ENCODE assay signal across 8 cellular contexts in genomic region chr19:6091771-6092291, GRCh38. TPM values are rescaled to one million over a fixed set of nuclear protein-coding genes. Genes with fewer than 3 reads are reported as not detected.
DNase-seq lines count a peak whose midpoint lies in the region; ATAC-seq and TF ChIP-seq lines count a peak whose summit lies in the region.

No MANE protein-coding gene starts in this region.

- H3K79me2 ChIP-seq in fibroblast of lung (ENCODE audit: control insufficient read depth, insufficient read depth, low read length) = no peaks in the 10 kb centered on the region

- H3K4me3 ChIP-seq in A673 (ENCODE audit: low read depth, low read length, poor library complexity, severe bottlenecking) (no peak overlapping the region), Peyer's patch (peak overlapping the region in 2 of 4 donors; percentile 35 to 37), fibroblast of lung (replicated peaks in 1 of 4; ENCODE audit: control extremely low read depth in 1 of 4, insufficient read depth in 1 of 4, low read depth in 3 of 4, low read length in 4 of 4) (peak overlapping the region; percentile 22 to 49 (median 38)), neuron (ENCODE audit: low read length) (peak overlapping the region; percentile 29), spleen (no peak overlapping the region)

- H3K27me3 ChIP-seq in A673 (replicated peaks; ENCODE audit: insufficient read depth, low read depth, low read length, poor library complexity) (no peaks in the 10 kb centered on the region), Peyer's patch (no peaks in the 10 kb centered on the region), fibroblast of lung (ENCODE audit: control insufficient read depth, insufficient read depth, low read length) (no peaks in the 10 kb centered on the region), neuron (ENCODE audit: insufficient read depth, low read length) (no peaks in the 10 kb centered on the region), spleen (replicated peaks in 1 of 7) (no peaks in the 10 kb centered on the region)

- WGBS in spleen, 5 donors = 65 to 77% (median 71%) methylated on average over 8 of the region's 8 CpGs

- CTCF ChIA-PET in A673 (lab: Charles Lee) = interaction anchor here (0.6 kb wide), 1 partner anchor 104 kb away, joined by 5 read pairs; no protein-coding TSS in a partner anchor

- no peak for TF ChIP-seq CTCF in A673 (conservative IDR thresholded peaks at IDR 0.05; ENCODE audit: low read depth, low read length)
- no peak for TF ChIP-seq CTCF in Peyer's patch (IDR thresholded peaks at IDR 0.05)
- TF ChIP-seq CTCF in fibroblast of lung (conservative IDR thresholded peaks at IDR 0.05 in 1 of 2, IDR thresholded peaks at IDR 0.05 in 1 of 2; ENCODE audit: low read depth in 1 of 2, low read length in 2 of 2) = no peak
- no peak for TF ChIP-seq CTCF in spleen (IDR thresholded peaks at IDR 0.05 in 8 of 11, conservative IDR thresholded peaks at IDR 0.05 in 3 of 11)

- H3K4me2 ChIP-seq in fibroblast of lung (ENCODE audit: extremely low read depth, insufficient read depth, low read length) = peak overlapping the region; percentile 92

- DNase-seq in A673 (ENCODE audit: low spot score) (no peak), Peyer's patch (no peak), fibroblast of lung (ENCODE audit: low read depth in 2 of 2) (peak; percentile 40 to 67), spleen (no peak)
- no peak for DNase-seq in activated CD4-positive, alpha-beta T cell treated with anti-CD3 and anti-CD28 coated beads for 4 hours

- POLR2A ChIA-PET in A673 (lab: Charles Lee; ENCODE audit: low non-redundant PET) = no interaction called here

- peak overlapping the region; percentile 72 for H3K9ac ChIP-seq in fibroblast of lung (ENCODE audit: insufficient read depth, low read length)

- H2AFZ ChIP-seq in fibroblast of lung (ENCODE audit: low read length) = peak overlapping the region; percentile 38
- no peak overlapping the region for H2AFZ ChIP-seq in neuron (ENCODE audit: low read depth, low read length)

- H3K4me1 ChIP-seq in A673 (ENCODE audit: insufficient read depth, low read length, poor library complexity, severe bottlenecking) (peaks cover 30% of the 10 kb centered on the region), Peyer's patch (peaks cover 0 to 46% (median 5%) of the 10 kb centered on the region in 4 donors), fibroblast of lung (ENCODE audit: control insufficient read depth, extremely low read depth, insufficient read depth, low read length) (peaks cover 27% of the 10 kb centered on the region), neuron (ENCODE audit: insufficient read depth, low read length) (peaks cover 35% of the 10 kb centered on the region), spleen (peaks cover 10 to 39% (median 19%) of the 10 kb centered on the region in 6 donors)

- no peaks in the 10 kb centered on the region for H4K20me1 ChIP-seq in fibroblast of lung (ENCODE audit: control insufficient read depth, extremely low read depth, insufficient read depth, low read length)

- no TSS peak for BruUV-seq in A673 (replicated peaks; lab: Mats Ljungman, UMichigan)

- no peak for TF ChIP-seq POLR2A in Peyer's patch (IDR thresholded peaks at IDR 0.05)
- TF ChIP-seq POLR2A in spleen (IDR thresholded peaks at IDR 0.05) = no peak

- H3K36me3 ChIP-seq in A673 (ENCODE audit: insufficient read depth, low read length, poor library complexity, severe bottlenecking) = no peaks in the 10 kb centered on the region
- no peaks in the 10 kb centered on the region for H3K36me3 ChIP-seq in Peyer's patch
- H3K36me3 ChIP-seq in fibroblast of lung (ENCODE audit: control insufficient read depth, insufficient read depth, low read length) = no peaks in the 10 kb centered on the region
- no peaks in the 10 kb centered on the region for H3K36me3 ChIP-seq in neuron (ENCODE audit: insufficient read depth, low read length)
- H3K36me3 ChIP-seq in spleen = no peaks in the 10 kb centered on the region

- H3K9me3 ChIP-seq in A673 (ENCODE audit: low read depth, low read length, poor library complexity, severe bottlenecking) (no peaks in the 10 kb centered on the region), Peyer's patch (no peaks in the 10 kb centered on the region), fibroblast of lung (ENCODE audit: control insufficient read depth, insufficient read depth, low read depth, low read length) (no peaks in the 10 kb centered on the region), neuron (ENCODE audit: low read length) (no peaks in the 10 kb centered on the region), spleen (no peaks in the 10 kb centered on the region)

- peak overlapping the region; percentile 31 for H3K27ac ChIP-seq in A673 (ENCODE audit: low read depth, low read length, poor library complexity, severe bottlenecking)
- peak overlapping the region; percentile 56 to 94 (median 80) for H3K27ac ChIP-seq in Peyer's patch
- H3K27ac ChIP-seq in fibroblast of lung (ENCODE audit: insufficient read depth, low read length) = peak overlapping the region; percentile 95
- H3K27ac ChIP-seq in spleen = peak overlapping the region in 3 of 8 donors; percentile 22 to 49 (median 43)

- intact Hi-C loops in A673 (cut with micrococcal nuclease; ENCODE audit: unreplicated experiment) (no loop called here), spleen (cut with DNase I; ENCODE audit: low total_unique reads) (no loop called here)

- ATAC-seq in GM18517 (IDR thresholded peaks at IDR 0.05; ENCODE audit: unreplicated experiment) = no peak
- ATAC-seq in HG02938 (IDR thresholded peaks at IDR 0.05; ENCODE audit: unreplicated experiment) = no peak

RNA-seq across cellular contexts. Expression of gene RFX2, which starts 18.5 kb away (rescaled TPM):
- total RNA-seq in A673 (2021) = 11.7 and 11.8 TPM in 2 replicates
- 10 to 100 TPM in 2 of 4 donors, 1 to 10 TPM in 2; 2.6 to 33.9 (median 10.3) TPM for total RNA-seq in Peyer's patch
- total RNA-seq in fibroblast of lung = 5.9 and 9.6 TPM in 2 replicates
- polyA plus RNA-seq in fibroblast of lung = 2.5 and 4.4 TPM in 2 replicates
- 3.6 and 4.7 TPM in 2 replicates for polyA plus RNA-seq in fibroblast of lung (2012)
- polyA minus RNA-seq in fibroblast of lung (ENCODE audit: low replicate concordance) = 21.3 and 23.8 TPM in 2 replicates
- 10 to 100 TPM in 4 of 7 donors, 1 to 10 TPM in 3; 6.4 to 15.8 (median 11.1) TPM for total RNA-seq in spleen
- polyA plus RNA-seq in spleen = 1 to 10 TPM; 1.1 to 3.2 (median 2.8) TPM

RNA-seq across cellular contexts. Expression of gene ACSBG2, which starts 43.6 kb away (rescaled TPM):
- total RNA-seq in A673 (2021) = not detected in 2 replicates
- total RNA-seq in Peyer's patch = under 1 TPM in 1 of 4 donors, not detected in 3; 0.57 TPM
- total RNA-seq in fibroblast of lung = not detected in 2 replicates
- not detected in 2 replicates for polyA plus RNA-seq in fibroblast of lung
- polyA plus RNA-seq in fibroblast of lung (2012) = not detected in 2 replicates
- not detected in 2 replicates for polyA minus RNA-seq in fibroblast of lung (ENCODE audit: low replicate concordance)
- total RNA-seq in spleen = not detected
- under 1 TPM in 1 of 3 donors, not detected in 2; 0.22 TPM for polyA plus RNA-seq in spleen

Comparison
In these comparisons a context has a peak if more than half of its experiments do, and no peak if none do; other contexts are left out.
1. DNase-seq: peak in fibroblast of lung (2 of 2); none in A673 (single experiment), Peyer's patch (0 of 3), spleen (single experiment) and activated CD4-positive, alpha-beta T cell treated with anti-CD3 and anti-CD28 coated beads for 4 hours (0 of 2).
2. H3K4me3 ChIP-seq: peak in fibroblast of lung (4 of 4) and neuron (single experiment); none in A673 (single experiment) and spleen (0 of 8).